In genomic region chr3:179653777-179654117, GRCh38 we compare ENCODE assay signal across 1 cellular context.
TF ChIP-seq lines count a peak whose summit lies in the region.

No MANE protein-coding gene starts in this region.

TF ChIP-seq in HepG2, 621 proteins besides CTCF, POLR2A, EP300 and RAD21:
- TF ChIP-seq NBN (conservative IDR thresholded peaks at IDR 0.05) (no peak), KLF9 (CRISPR knock-in tag; IDR thresholded peaks at IDR 0.05; ENCODE audit: low read depth) (no peak), HNRNPLL (IDR thresholded peaks at IDR 0.05; ENCODE audit: low read depth, low read length, poor library complexity, severe bottlenecking) (no peak), JDP2 (CRISPR knock-in tag; IDR thresholded peaks at IDR 0.05; ENCODE audit: borderline replicate concordance) (no peak), ZNF839 (CRISPR knock-in tag; IDR thresholded peaks at IDR 0.05; ENCODE audit: borderline replicate concordance) (no peak), ZSCAN21 (CRISPR knock-in tag; IDR thresholded peaks at IDR 0.05; ENCODE audit: borderline replicate concordance) (no peak), ASH2L (IDR thresholded peaks at IDR 0.05; ENCODE audit: insufficient read length, low read depth, low read length) (peak; percentile 19), ZSCAN9 (CRISPR knock-in tag; IDR thresholded peaks at IDR 0.05; ENCODE audit: borderline replicate concordance) (no peak), KAT7 (CRISPR knock-in tag; IDR thresholded peaks at IDR 0.05; ENCODE audit: borderline replicate concordance) (no peak; the same call in 1 of the 2 replicates), ZNF335 (CRISPR knock-in tag; IDR thresholded peaks at IDR 0.05) (no peak), ZNF577 (CRISPR knock-in tag; IDR thresholded peaks at IDR 0.05; ENCODE audit: borderline replicate concordance, low read depth) (no peak), ZMYM3 (CRISPR knock-in tag; IDR thresholded peaks at IDR 0.05) (peak; percentile 72; the same call in 1 of the 2 replicates), MATR3 (CRISPR knock-in tag; IDR thresholded peaks at IDR 0.05) (no peak), SRY (CRISPR knock-in tag; IDR thresholded peaks at IDR 0.05) (0 out of 2 replicates have a peak, but pooled peaks have one; percentile 2), ISL2 (CRISPR knock-in tag; IDR thresholded peaks at IDR 0.05) (0 out of 2 replicates have a peak, but pooled peaks have one; percentile 6), ZNF777 (CRISPR knock-in tag; IDR thresholded peaks at IDR 0.05) (peak; percentile 67; the same call in 1 of the 2 replicates), ZNF510 (CRISPR knock-in tag; IDR thresholded peaks at IDR 0.05; ENCODE audit: low read depth) (no peak), ZNF367 (CRISPR knock-in tag; IDR thresholded peaks at IDR 0.05; ENCODE audit: borderline replicate concordance) (peak; percentile 4; the same call in 1 of the 2 replicates), ZNF234 (CRISPR knock-in tag; conservative IDR thresholded peaks at IDR 0.05) (peak; percentile 37; the same call in 1 of the 2 replicates), ZNF501 (CRISPR knock-in tag; IDR thresholded peaks at IDR 0.05) (peak; percentile 49), ZBTB20 (CRISPR knock-in tag; IDR thresholded peaks at IDR 0.05; ENCODE audit: borderline replicate concordance, low read depth) (0 out of 2 replicates have a peak, but pooled peaks have one; percentile 9), ZMYM2 (CRISPR knock-in tag; IDR thresholded peaks at IDR 0.05) (peak; percentile 68; the same call in 1 of the 2 replicates), NCOA5 (CRISPR knock-in tag; IDR thresholded peaks at IDR 0.05) (no peak), CERS6 (CRISPR knock-in tag; IDR thresholded peaks at IDR 0.05) (no peak), ZNF556 (CRISPR knock-in tag; IDR thresholded peaks at IDR 0.05; ENCODE audit: borderline replicate concordance) (peak; percentile 9; the same call in 1 of the 2 replicates), ZNF790 (CRISPR knock-in tag; IDR thresholded peaks at IDR 0.05; ENCODE audit: borderline replicate concordance) (0 out of 2 replicates have a peak, but pooled peaks have one; percentile 5), ZNF296 (CRISPR knock-in tag; conservative IDR thresholded peaks at IDR 0.05) (0 out of 2 replicates have a peak, but pooled peaks have one; percentile 31)
- TF ChIP-seq, protein P1, sequence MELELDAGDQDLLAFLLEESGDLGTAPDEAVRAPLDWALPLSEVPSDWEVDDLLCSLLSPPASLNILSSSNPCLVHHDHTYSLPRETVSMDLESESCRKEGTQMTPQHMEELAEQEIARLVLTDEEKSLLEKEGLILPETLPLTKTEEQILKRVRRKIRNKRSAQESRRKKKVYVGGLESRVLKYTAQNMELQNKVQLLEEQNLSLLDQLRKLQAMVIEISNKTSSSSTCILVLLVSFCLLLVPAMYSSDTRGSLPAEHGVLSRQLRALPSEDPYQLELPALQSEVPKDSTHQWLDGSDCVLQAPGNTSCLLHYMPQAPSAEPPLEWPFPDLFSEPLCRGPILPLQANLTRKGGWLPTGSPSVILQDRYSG (CRISPR knock-in tag; IDR thresholded peaks at IDR 0.05): no peak
- TF ChIP-seq, protein P2, sequence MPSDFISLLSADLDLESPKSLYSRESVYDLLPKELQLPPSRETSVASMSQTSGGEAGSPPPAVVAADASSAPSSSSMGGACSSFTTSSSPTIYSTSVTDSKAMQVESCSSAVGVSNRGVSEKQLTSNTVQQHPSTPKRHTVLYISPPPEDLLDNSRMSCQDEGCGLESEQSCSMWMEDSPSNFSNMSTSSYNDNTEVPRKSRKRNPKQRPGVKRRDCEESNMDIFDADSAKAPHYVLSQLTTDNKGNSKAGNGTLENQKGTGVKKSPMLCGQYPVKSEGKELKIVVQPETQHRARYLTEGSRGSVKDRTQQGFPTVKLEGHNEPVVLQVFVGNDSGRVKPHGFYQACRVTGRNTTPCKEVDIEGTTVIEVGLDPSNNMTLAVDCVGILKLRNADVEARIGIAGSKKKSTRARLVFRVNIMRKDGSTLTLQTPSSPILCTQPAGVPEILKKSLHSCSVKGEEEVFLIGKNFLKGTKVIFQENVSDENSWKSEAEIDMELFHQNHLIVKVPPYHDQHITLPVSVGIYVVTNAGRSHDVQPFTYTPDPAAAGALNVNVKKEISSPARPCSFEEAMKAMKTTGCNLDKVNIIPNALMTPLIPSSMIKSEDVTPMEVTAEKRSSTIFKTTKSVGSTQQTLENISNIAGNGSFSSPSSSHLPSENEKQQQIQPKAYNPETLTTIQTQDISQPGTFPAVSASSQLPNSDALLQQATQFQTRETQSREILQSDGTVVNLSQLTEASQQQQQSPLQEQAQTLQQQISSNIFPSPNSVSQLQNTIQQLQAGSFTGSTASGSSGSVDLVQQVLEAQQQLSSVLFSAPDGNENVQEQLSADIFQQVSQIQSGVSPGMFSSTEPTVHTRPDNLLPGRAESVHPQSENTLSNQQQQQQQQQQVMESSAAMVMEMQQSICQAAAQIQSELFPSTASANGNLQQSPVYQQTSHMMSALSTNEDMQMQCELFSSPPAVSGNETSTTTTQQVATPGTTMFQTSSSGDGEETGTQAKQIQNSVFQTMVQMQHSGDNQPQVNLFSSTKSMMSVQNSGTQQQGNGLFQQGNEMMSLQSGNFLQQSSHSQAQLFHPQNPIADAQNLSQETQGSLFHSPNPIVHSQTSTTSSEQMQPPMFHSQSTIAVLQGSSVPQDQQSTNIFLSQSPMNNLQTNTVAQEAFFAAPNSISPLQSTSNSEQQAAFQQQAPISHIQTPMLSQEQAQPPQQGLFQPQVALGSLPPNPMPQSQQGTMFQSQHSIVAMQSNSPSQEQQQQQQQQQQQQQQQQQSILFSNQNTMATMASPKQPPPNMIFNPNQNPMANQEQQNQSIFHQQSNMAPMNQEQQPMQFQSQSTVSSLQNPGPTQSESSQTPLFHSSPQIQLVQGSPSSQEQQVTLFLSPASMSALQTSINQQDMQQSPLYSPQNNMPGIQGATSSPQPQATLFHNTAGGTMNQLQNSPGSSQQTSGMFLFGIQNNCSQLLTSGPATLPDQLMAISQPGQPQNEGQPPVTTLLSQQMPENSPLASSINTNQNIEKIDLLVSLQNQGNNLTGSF (CRISPR knock-in tag; IDR thresholded peaks at IDR 0.05): no peak
